2 cellular contexts compared by ENCODE assay signal in genomic region chr16:72298947-72299346, GRCh38.
TF ChIP-seq lines count a peak whose summit lies in the region.

No MANE protein-coding gene starts in this region.

TF ChIP-seq in neural cell, 6 proteins besides CTCF, POLR2A, EP300 and RAD21 (continued from another document):
- no peak for TF ChIP-seq REST (IDR thresholded peaks at IDR 0.05; ENCODE audit: borderline replicate concordance)
- no peak for TF ChIP-seq MXI1 (conservative IDR thresholded peaks at IDR 0.05; ENCODE audit: poor library complexity, severe bottlenecking)

TF ChIP-seq in GM23338, 12 proteins besides CTCF, POLR2A, EP300 and RAD21 (continued from another document):
- TF ChIP-seq ZNF462 (CRISPR knock-in tag; IDR thresholded peaks at IDR 0.05) (no peak), STAT1 (IDR thresholded peaks at IDR 0.05; ENCODE audit: unreplicated experiment) (no peak), EZH2phosphoT487 (IDR thresholded peaks at IDR 0.05; ENCODE audit: unreplicated experiment) (no peak), REST (IDR thresholded peaks at IDR 0.05; ENCODE audit: unreplicated experiment) (no peak), JUNB (IDR thresholded peaks at IDR 0.05; ENCODE audit: unreplicated experiment) (no peak), CREB1 (CRISPR knock-in tag; IDR thresholded peaks at IDR 0.05; ENCODE audit: low read depth) (no peak), ZNF331 (CRISPR knock-in tag; IDR thresholded peaks at IDR 0.05; ENCODE audit: low read depth) (no peak)
